1 cellular context compared by ENCODE assay signal in the genomic region with DNA sequence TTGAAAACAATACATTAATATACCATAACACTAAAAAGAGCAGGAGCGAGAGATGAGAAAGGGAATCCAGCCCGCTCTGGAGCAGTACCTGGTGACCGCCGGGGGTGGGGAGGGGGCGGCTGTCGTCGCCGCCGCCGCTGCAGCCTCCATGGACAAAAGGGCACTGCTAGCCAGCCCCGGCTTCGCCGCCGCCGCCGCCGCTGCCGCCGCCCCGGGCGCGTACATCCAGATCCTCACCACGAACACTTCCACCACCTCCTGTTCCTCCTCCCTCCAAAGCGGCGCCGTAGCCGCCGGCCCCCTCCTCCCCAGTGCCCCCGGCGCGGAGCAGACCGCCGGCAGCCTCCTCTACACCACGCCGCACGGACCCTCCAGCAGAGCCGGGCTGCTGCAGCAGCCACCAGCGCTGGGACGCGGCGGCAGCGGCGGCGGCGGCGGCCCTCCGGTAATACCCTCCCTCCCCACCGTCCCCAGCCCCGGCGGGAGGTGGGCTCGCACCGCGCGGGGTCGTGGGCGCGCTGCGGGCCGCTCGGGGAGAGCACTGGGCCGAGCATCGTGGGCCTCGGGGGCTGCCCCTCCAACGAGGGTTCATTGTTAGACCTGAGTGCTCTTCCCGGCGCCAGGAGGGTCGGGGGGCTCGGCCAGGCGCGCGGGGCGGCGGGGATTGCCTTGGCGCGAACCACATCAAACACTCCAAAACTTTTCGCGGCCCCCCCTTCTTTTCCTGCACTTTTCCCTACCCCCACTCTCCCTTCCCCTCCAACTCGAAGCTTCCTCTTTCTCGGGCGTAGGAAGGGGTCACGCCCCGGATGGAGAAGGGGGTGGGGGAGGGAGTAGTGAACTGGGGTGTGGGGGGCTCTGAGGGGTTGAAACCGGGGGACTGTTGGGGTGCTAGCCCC.
TF ChIP-seq lines count a peak whose summit lies in the region.

No MANE protein-coding gene starts in this region.

TF ChIP-seq in K562, 482 proteins besides CTCF, POLR2A, EP300 and RAD21 (continued from another document and continues in another):
- TF ChIP-seq, protein P1, sequence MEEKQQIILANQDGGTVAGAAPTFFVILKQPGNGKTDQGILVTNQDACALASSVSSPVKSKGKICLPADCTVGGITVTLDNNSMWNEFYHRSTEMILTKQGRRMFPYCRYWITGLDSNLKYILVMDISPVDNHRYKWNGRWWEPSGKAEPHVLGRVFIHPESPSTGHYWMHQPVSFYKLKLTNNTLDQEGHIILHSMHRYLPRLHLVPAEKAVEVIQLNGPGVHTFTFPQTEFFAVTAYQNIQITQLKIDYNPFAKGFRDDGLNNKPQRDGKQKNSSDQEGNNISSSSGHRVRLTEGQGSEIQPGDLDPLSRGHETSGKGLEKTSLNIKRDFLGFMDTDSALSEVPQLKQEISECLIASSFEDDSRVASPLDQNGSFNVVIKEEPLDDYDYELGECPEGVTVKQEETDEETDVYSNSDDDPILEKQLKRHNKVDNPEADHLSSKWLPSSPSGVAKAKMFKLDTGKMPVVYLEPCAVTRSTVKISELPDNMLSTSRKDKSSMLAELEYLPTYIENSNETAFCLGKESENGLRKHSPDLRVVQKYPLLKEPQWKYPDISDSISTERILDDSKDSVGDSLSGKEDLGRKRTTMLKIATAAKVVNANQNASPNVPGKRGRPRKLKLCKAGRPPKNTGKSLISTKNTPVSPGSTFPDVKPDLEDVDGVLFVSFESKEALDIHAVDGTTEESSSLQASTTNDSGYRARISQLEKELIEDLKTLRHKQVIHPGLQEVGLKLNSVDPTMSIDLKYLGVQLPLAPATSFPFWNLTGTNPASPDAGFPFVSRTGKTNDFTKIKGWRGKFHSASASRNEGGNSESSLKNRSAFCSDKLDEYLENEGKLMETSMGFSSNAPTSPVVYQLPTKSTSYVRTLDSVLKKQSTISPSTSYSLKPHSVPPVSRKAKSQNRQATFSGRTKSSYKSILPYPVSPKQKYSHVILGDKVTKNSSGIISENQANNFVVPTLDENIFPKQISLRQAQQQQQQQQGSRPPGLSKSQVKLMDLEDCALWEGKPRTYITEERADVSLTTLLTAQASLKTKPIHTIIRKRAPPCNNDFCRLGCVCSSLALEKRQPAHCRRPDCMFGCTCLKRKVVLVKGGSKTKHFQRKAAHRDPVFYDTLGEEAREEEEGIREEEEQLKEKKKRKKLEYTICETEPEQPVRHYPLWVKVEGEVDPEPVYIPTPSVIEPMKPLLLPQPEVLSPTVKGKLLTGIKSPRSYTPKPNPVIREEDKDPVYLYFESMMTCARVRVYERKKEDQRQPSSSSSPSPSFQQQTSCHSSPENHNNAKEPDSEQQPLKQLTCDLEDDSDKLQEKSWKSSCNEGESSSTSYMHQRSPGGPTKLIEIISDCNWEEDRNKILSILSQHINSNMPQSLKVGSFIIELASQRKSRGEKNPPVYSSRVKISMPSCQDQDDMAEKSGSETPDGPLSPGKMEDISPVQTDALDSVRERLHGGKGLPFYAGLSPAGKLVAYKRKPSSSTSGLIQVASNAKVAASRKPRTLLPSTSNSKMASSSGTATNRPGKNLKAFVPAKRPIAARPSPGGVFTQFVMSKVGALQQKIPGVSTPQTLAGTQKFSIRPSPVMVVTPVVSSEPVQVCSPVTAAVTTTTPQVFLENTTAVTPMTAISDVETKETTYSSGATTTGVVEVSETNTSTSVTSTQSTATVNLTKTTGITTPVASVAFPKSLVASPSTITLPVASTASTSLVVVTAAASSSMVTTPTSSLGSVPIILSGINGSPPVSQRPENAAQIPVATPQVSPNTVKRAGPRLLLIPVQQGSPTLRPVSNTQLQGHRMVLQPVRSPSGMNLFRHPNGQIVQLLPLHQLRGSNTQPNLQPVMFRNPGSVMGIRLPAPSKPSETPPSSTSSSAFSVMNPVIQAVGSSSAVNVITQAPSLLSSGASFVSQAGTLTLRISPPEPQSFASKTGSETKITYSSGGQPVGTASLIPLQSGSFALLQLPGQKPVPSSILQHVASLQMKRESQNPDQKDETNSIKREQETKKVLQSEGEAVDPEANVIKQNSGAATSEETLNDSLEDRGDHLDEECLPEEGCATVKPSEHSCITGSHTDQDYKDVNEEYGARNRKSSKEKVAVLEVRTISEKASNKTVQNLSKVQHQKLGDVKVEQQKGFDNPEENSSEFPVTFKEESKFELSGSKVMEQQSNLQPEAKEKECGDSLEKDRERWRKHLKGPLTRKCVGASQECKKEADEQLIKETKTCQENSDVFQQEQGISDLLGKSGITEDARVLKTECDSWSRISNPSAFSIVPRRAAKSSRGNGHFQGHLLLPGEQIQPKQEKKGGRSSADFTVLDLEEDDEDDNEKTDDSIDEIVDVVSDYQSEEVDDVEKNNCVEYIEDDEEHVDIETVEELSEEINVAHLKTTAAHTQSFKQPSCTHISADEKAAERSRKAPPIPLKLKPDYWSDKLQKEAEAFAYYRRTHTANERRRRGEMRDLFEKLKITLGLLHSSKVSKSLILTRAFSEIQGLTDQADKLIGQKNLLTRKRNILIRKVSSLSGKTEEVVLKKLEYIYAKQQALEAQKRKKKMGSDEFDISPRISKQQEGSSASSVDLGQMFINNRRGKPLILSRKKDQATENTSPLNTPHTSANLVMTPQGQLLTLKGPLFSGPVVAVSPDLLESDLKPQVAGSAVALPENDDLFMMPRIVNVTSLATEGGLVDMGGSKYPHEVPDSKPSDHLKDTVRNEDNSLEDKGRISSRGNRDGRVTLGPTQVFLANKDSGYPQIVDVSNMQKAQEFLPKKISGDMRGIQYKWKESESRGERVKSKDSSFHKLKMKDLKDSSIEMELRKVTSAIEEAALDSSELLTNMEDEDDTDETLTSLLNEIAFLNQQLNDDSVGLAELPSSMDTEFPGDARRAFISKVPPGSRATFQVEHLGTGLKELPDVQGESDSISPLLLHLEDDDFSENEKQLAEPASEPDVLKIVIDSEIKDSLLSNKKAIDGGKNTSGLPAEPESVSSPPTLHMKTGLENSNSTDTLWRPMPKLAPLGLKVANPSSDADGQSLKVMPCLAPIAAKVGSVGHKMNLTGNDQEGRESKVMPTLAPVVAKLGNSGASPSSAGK (IDR thresholded peaks at IDR 0.05), result no peak
- TF ChIP-seq NFE2 (IDR thresholded peaks at IDR 0.05; ENCODE audit: low read depth) (no peak), SAFB (IDR thresholded peaks at IDR 0.05; ENCODE audit: borderline replicate concordance, low read depth, low read length) (peak; percentile 34; the same call in 1 of the 2 replicates), ARHGAP35 (IDR thresholded peaks at IDR 0.05; ENCODE audit: partially characterized antibody) (no peak), ZZZ3 (IDR thresholded peaks at IDR 0.05) (0 out of 2 replicates have a peak, but pooled peaks have one; percentile 24), DACH1 (IDR thresholded peaks at IDR 0.05; ENCODE audit: partially characterized antibody) (no peak), TOE1 (IDR thresholded peaks at IDR 0.05; ENCODE audit: borderline replicate concordance) (no peak), TOE1 (CRISPR knock-in tag; IDR thresholded peaks at IDR 0.05; ENCODE audit: borderline replicate concordance, low read depth) (no peak), PHTF2 (CRISPR knock-in tag; IDR thresholded peaks at IDR 0.05) (no peak), FOS (IDR thresholded peaks at IDR 0.05; ENCODE audit: extremely low read depth, insufficient read length) (no peak), TCF3 (CRISPR knock-in tag; IDR thresholded peaks at IDR 0.05) (no peak), CREM (IDR thresholded peaks at IDR 0.05; ENCODE audit: low read depth) (peak; percentile 67), DNMT1 (IDR thresholded peaks at IDR 0.05) (no peak), TBL1XR1 (IDR thresholded peaks at IDR 0.05; ENCODE audit: low read length in 2 of 2) (no peak), LARP7 (IDR thresholded peaks at IDR 0.05) (no peak), NFRKB (IDR thresholded peaks at IDR 0.05; ENCODE audit: low read depth) (peak; percentile 81), STAT5B (CRISPR knock-in tag; IDR thresholded peaks at IDR 0.05) (no peak), ZNF644 (tag; IDR thresholded peaks at IDR 0.05; ENCODE audit: low read depth) (no peak), MBD2 (IDR thresholded peaks at IDR 0.05; ENCODE audit: borderline replicate concordance, low read depth) (no peak; the same call in 1 of the 2 replicates), SMAD4 (CRISPR knock-in tag; conservative IDR thresholded peaks at IDR 0.05) (no peak), HEY1 (CRISPR knock-in tag; IDR thresholded peaks at IDR 0.05; ENCODE audit: borderline replicate concordance) (no peak), ZNF778 (CRISPR knock-in tag; IDR thresholded peaks at IDR 0.05) (no peak), SMAD1 (IDR thresholded peaks at IDR 0.05; ENCODE audit: low read depth, low read length, partially characterized antibody) (peak; percentile 45), RHOXF2B (CRISPR knock-in tag; conservative IDR thresholded peaks at IDR 0.05) (no peak)
- TF ChIP-seq, protein P2, sequence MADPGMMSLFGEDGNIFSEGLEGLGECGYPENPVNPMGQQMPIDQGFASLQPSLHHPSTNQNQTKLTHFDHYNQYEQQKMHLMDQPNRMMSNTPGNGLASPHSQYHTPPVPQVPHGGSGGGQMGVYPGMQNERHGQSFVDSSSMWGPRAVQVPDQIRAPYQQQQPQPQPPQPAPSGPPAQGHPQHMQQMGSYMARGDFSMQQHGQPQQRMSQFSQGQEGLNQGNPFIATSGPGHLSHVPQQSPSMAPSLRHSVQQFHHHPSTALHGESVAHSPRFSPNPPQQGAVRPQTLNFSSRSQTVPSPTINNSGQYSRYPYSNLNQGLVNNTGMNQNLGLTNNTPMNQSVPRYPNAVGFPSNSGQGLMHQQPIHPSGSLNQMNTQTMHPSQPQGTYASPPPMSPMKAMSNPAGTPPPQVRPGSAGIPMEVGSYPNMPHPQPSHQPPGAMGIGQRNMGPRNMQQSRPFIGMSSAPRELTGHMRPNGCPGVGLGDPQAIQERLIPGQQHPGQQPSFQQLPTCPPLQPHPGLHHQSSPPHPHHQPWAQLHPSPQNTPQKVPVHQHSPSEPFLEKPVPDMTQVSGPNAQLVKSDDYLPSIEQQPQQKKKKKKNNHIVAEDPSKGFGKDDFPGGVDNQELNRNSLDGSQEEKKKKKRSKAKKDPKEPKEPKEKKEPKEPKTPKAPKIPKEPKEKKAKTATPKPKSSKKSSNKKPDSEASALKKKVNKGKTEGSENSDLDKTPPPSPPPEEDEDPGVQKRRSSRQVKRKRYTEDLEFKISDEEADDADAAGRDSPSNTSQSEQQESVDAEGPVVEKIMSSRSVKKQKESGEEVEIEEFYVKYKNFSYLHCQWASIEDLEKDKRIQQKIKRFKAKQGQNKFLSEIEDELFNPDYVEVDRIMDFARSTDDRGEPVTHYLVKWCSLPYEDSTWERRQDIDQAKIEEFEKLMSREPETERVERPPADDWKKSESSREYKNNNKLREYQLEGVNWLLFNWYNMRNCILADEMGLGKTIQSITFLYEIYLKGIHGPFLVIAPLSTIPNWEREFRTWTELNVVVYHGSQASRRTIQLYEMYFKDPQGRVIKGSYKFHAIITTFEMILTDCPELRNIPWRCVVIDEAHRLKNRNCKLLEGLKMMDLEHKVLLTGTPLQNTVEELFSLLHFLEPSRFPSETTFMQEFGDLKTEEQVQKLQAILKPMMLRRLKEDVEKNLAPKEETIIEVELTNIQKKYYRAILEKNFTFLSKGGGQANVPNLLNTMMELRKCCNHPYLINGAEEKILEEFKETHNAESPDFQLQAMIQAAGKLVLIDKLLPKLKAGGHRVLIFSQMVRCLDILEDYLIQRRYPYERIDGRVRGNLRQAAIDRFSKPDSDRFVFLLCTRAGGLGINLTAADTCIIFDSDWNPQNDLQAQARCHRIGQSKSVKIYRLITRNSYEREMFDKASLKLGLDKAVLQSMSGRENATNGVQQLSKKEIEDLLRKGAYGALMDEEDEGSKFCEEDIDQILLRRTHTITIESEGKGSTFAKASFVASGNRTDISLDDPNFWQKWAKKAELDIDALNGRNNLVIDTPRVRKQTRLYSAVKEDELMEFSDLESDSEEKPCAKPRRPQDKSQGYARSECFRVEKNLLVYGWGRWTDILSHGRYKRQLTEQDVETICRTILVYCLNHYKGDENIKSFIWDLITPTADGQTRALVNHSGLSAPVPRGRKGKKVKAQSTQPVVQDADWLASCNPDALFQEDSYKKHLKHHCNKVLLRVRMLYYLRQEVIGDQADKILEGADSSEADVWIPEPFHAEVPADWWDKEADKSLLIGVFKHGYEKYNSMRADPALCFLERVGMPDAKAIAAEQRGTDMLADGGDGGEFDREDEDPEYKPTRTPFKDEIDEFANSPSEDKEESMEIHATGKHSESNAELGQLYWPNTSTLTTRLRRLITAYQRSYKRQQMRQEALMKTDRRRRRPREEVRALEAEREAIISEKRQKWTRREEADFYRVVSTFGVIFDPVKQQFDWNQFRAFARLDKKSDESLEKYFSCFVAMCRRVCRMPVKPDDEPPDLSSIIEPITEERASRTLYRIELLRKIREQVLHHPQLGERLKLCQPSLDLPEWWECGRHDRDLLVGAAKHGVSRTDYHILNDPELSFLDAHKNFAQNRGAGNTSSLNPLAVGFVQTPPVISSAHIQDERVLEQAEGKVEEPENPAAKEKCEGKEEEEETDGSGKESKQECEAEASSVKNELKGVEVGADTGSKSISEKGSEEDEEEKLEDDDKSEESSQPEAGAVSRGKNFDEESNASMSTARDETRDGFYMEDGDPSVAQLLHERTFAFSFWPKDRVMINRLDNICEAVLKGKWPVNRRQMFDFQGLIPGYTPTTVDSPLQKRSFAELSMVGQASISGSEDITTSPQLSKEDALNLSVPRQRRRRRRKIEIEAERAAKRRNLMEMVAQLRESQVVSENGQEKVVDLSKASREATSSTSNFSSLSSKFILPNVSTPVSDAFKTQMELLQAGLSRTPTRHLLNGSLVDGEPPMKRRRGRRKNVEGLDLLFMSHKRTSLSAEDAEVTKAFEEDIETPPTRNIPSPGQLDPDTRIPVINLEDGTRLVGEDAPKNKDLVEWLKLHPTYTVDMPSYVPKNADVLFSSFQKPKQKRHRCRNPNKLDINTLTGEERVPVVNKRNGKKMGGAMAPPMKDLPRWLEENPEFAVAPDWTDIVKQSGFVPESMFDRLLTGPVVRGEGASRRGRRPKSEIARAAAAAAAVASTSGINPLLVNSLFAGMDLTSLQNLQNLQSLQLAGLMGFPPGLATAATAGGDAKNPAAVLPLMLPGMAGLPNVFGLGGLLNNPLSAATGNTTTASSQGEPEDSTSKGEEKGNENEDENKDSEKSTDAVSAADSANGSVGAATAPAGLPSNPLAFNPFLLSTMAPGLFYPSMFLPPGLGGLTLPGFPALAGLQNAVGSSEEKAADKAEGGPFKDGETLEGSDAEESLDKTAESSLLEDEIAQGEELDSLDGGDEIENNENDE (IDR thresholded peaks at IDR 0.05; ENCODE audit: low read depth, low read length), result no peak
- TF ChIP-seq, protein P3, sequence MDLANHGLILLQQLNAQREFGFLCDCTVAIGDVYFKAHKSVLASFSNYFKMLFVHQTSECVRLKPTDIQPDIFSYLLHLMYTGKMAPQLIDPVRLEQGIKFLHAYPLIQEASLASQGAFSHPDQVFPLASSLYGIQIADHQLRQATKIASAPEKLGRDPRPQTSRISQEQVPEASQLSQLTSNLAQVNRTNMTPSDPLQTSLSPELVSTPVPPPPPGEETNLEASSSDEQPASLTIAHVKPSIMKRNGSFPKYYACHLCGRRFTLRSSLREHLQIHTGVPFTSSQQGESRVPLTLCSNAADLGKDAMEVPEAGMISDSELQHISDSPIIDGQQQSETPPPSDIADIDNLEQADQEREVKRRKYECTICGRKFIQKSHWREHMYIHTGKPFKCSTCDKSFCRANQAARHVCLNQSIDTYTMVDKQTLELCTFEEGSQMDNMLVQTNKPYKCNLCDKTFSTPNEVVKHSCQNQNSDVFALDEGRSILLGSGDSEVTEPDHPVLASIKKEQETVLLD (IDR thresholded peaks at IDR 0.05), result no peak
- TF ChIP-seq, protein P4, sequence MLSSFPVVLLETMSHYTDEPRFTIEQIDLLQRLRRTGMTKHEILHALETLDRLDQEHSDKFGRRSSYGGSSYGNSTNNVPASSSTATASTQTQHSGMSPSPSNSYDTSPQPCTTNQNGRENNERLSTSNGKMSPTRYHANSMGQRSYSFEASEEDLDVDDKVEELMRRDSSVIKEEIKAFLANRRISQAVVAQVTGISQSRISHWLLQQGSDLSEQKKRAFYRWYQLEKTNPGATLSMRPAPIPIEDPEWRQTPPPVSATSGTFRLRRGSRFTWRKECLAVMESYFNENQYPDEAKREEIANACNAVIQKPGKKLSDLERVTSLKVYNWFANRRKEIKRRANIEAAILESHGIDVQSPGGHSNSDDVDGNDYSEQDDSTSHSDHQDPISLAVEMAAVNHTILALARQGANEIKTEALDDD (IDR thresholded peaks at IDR 0.05), result no peak
